29 cellular contexts compared by ENCODE assay signal in the genomic region with DNA sequence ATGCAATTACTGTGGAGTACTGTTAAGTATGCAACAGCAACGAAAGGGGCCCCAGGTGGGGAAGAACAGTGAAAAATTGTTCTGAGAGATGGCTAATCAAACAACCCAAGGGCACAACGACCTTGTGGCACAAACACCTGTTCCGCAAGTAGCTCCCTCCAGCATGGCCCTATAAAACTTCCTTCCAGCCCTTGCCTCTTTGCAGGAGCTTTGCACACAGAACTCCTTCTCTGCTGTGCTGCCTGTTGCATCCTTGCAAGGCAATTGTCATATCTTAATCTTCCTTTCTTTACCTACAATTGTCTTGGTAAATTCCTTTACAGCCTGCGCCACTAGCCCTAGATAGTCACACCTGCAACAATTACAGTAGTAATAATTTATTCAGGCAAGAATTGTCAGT. TPM values are rescaled to one million over a fixed set of nuclear protein-coding genes. Genes with fewer than 3 reads are reported as not detected.
"Had no signal": no experiment of that assay in that cellular context is flagged by ENCODE, and none has a peak within 500 bp of the region (broad histone marks: within the 10 kb centered on the region; RNA-seq: fewer than 3 reads in every experiment).

No MANE protein-coding gene starts in this region.

- H3K27me3 ChIP-seq: ascending aorta, breast epithelium, colonic mucosa had no signal

- ATAC-seq: activated naive CD4-positive, alpha-beta T cell treated with anti-CD3 and anti-CD28 coated beads, Interleukin-2, amount 50 U/mL, for 72 hours; activated T-cell treated with anti-CD3 and anti-CD28 coated beads, Interleukin-2, amount 50 U/mL, for 72 hours; WTC11 had no signal

- H3K9me3 ChIP-seq: ascending aorta, breast epithelium, colonic mucosa had no signal

- FAIRE-seq: endometrium, endothelial cell of umbilical vein, frontal cortex had no signal

- H3K27ac ChIP-seq: ascending aorta, breast epithelium, cardiac muscle cell, colonic mucosa, epithelial cell of prostate had no signal

- H3K4me1 ChIP-seq: ascending aorta, breast epithelium, colonic mucosa had no signal

- H3K36me3 ChIP-seq: ascending aorta, breast epithelium, cardiac muscle cell, colonic mucosa had no signal

- H3K4me3 ChIP-seq: ascending aorta, breast epithelium, cardiac muscle cell, colonic mucosa had no signal

- DNase-seq: activated CD4-positive, alpha-beta memory T cell treated with anti-CD3 and anti-CD28 coated beads, Interleukin-2, amount 10 ng/mL, durations not matched to agents 7 days and 5 days; activated CD4-positive, alpha-beta T cell treated with anti-CD3 and anti-CD28 coated beads for 1 hour; activated CD4-positive, alpha-beta T cell treated with anti-CD3 and anti-CD28 coated beads for 4 hours; activated CD4-positive, alpha-beta T cell treated with anti-CD3 and anti-CD28 coated beads, Interleukin-2, amount 10 ng/mL, durations not matched to agents 7 days and 5 days; activated CD4-positive, alpha-beta T cell treated with anti-CD3 and anti-CD28 coated beads, Interleukin-2, amount 50 U/mL, for 4 hours; activated CD8-positive, alpha-beta memory T cell treated with anti-CD3 and anti-CD28 coated beads, Interleukin-2, amount 50 U/mL, for 48 hours; activated gamma-delta T cell; activated naive CD4-positive, alpha-beta T cell; activated naive CD4-positive, alpha-beta T cell treated with anti-CD3 and anti-CD28 coated beads, Interleukin-2, amount 10 ng/mL, durations not matched to agents 7 days and 5 days; activated naive CD8-positive, alpha-beta T cell treated with anti-CD3 and anti-CD28 coated beads, Interleukin-2, amount 10 ng/mL, durations not matched to agents 7 days and 5 days; activated T-cell treated with anti-CD3 and anti-CD28 coated beads for 4 hours; activated T-cell treated with anti-CD3 and anti-CD28 coated beads, Interleukin-2, amount 50 U/mL, for 24 hours; activated T-cell treated with anti-CD3 and anti-CD28 coated beads, Interleukin-2, amount 50 U/mL, for 72 hours; central memory CD4-positive, alpha-beta T cell; cerebellar nuclear complex; colonic mucosa; effector CD8-positive, alpha-beta T cell; foreskin fibroblast; head of caudate nucleus; T-helper 2 cell had no signal

RNA-seq across cellular contexts. Expression of a gene that starts 23.2 kb away (rescaled TPM):
- total RNA-seq: ascending aorta had no signal
